In the genomic region with DNA sequence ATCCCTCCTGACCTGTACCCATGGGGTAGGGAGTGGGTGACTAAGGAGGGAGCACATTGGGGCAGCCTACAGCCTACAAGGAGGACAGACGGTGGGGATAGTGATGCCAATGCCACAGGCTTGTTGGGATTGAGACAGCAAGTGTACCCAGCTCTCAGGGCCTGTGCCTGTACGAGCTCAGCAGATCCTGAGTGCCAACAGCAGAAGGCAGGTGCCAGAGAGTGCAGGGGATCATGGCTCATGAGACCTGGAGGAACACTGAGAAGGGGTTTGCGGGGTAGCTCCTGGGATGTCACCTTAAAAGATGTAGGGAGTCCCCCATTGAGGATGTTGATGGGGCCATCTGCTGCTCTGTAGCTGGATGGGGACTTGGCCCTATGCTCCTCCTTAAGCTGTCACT, we compare ENCODE assay signal across 17 cellular contexts. TPM values are rescaled to one million over a fixed set of nuclear protein-coding genes. Genes with fewer than 3 reads are reported as not detected.
DNase-seq lines count a peak whose midpoint lies in the region; ATAC-seq and TF ChIP-seq lines count a peak whose summit lies in the region.
"Had no signal": no experiment of that assay in that cellular context is flagged by ENCODE, and none has a peak within 500 bp of the region (broad histone marks: within the 10 kb centered on the region; RNA-seq: fewer than 3 reads in every experiment).

No MANE protein-coding gene starts in this region.

- H3K27ac ChIP-seq in spleen, result peak overlapping the region in 1 of 8 donors; percentile 45
- H3K27ac ChIP-seq: 22Rv1 had no signal

- TF ChIP-seq POLR2A in spleen (IDR thresholded peaks at IDR 0.05), result no peak

- no peak for ATAC-seq in HG03460 (IDR thresholded peaks at IDR 0.05; ENCODE audit: unreplicated experiment)
- ATAC-seq: activated T-helper 17 cell treated with anti-CD3 and anti-CD28 coated beads, Interleukin-2, amount 50 U/mL, for 72 hours; CD8-positive, alpha-beta T cell had no signal

- DNase-seq in DMS 273 (lab: John Stamatoyannopoulos, UW; ENCODE audit: unreplicated experiment) (peak; percentile 67), DMS 273 treated with DMSO at 0.1 percent for 48 hours (lab: John Stamatoyannopoulos, UW) (no peak), amniotic epithelial cell (ENCODE audit: low read depth) (peak; percentile 16), fibroblast of the aortic adventitia (ENCODE audit: low read depth) (peak; percentile 44), spleen (peak; percentile 30), NAMALWA (ENCODE audit: low spot score) (no peak)
- no peak for DNase-seq in activated CD8-positive, alpha-beta memory T cell treated with anti-CD3 and anti-CD28 coated beads for 24 hours
- DNase-seq: activated CD4-positive, alpha-beta T cell treated with anti-CD3 and anti-CD28 coated beads, Interleukin-2, amount 50 U/mL, for 4 hours; foreskin melanocyte; GDM1; NCI-H2171 treated with DMSO at 0.1 percent for 48 hours; NK-92 treated with Interleukin-12 subunit alpha and Interleukin-12 subunit beta, amount 100 ng/mL, for 24 hours; stimulated activated CD8-positive, alpha-beta memory T cell treated with anti-CD3 and anti-CD28 coated beads, Interleukin-4, amount 100 ng/mL, for 48 hours had no signal

- no peak overlapping the region for H3K4me3 ChIP-seq in fibroblast of the aortic adventitia (ENCODE audit: low read depth, low read length)
- no peak overlapping the region for H3K4me3 ChIP-seq in spleen

- peaks cover 0 to 11% (median 0%) of the 10 kb centered on the region in 7 donors for H3K27me3 ChIP-seq in spleen (replicated peaks in 1 of 7)

- 82 to 92% (median 91%) methylated on average over 2 to 3 of the region's 3 CpGs for WGBS in spleen, 5 donors

- TF ChIP-seq CTCF in fibroblast of the aortic adventitia (IDR thresholded peaks at IDR 0.05; ENCODE audit: insufficient read depth, low read length) (no peak), spleen (IDR thresholded peaks at IDR 0.05 in 8 of 11, conservative IDR thresholded peaks at IDR 0.05 in 3 of 11) (no peak)

- peaks cover 0 to 56% (median 32%) of the 10 kb centered on the region in 6 donors for H3K4me1 ChIP-seq in spleen

- peaks cover 0 to 9% (median 0%) of the 10 kb centered on the region in 8 donors for H3K9me3 ChIP-seq in spleen

- intact Hi-C loops in spleen (cut with DNase I; ENCODE audit: low total_unique reads), result no loop called here

- no peaks in the 10 kb centered on the region for H3K36me3 ChIP-seq in spleen

RNA-seq across cellular contexts. Expression of a gene that starts 10.3 kb away (rescaled TPM):
- total RNA-seq in fibroblast of the aortic adventitia (ENCODE audit: low replicate concordance) (77.5 and 105 TPM in 2 replicates), spleen (10 to 100 TPM; 41.2 to 85.3 (median 66.2) TPM)
- polyA plus RNA-seq in spleen, result 1 to 10 TPM; 2.6 to 9.5 (median 4.6) TPM

Comparison
In these comparisons a context has a peak if more than half of its experiments do, and no peak if none do; other contexts are left out.
1. DNase-seq: peak in DMS 273 (single experiment), amniotic epithelial cell (single experiment), fibroblast of the aortic adventitia (single experiment) and spleen (single experiment); none in DMS 273 treated with DMSO at 0.1 percent for 48 hours (single experiment), activated CD8-positive, alpha-beta memory T cell treated with anti-CD3 and anti-CD28 coated beads for 24 hours (single experiment) and NAMALWA (single experiment).